In the genomic region with DNA sequence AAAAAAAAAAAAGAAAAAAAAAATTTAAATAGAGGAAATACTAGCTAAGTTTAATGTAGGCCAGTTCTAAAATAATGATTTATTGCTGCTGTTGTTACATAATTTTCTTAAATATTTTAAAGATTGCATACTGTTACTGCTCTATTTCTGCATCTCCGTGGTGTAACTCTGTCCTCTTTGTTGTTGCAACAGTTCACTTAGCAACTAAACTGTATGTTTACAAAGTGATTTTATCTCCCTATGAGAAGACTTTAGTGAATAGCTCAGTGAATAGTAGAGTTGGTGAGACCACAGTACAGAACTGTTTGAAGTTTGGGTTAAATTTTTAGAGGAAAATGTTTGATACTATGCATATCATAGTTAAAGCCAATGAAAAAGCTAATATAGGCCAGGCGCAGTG, we compare ENCODE assay signal across 19 cellular contexts. TPM values are rescaled to one million over a fixed set of nuclear protein-coding genes. Genes with fewer than 3 reads are reported as not detected.
DNase-seq lines count a peak whose midpoint lies in the region; TF ChIP-seq lines count a peak whose summit lies in the region.
"Had no signal": no experiment of that assay in that cellular context is flagged by ENCODE, and none has a peak within 500 bp of the region (broad histone marks: within the 10 kb centered on the region; RNA-seq: fewer than 3 reads in every experiment).

No MANE protein-coding gene starts in this region.

- H3K9me3 ChIP-seq in mesenchymal stem cell (ENCODE audit: control insufficient read depth, low read length) (no peaks in the 10 kb centered on the region), hepatocyte (ENCODE audit: low read depth) (no peaks in the 10 kb centered on the region)

- DNase-seq in EH (ENCODE audit: low read depth): peak; percentile 50
- peak; percentile 71 for DNase-seq in MV-4-11 (lab: John Stamatoyannopoulos, UW)
- peak; percentile 65 for DNase-seq in amniotic epithelial cell (ENCODE audit: low read depth)
- DNase-seq in mesenchymal stem cell: peak; percentile 77
- no peak for DNase-seq in activated CD4-positive, alpha-beta memory T cell treated with anti-CD3 and anti-CD28 coated beads, Interleukin-2, amount 10 ng/mL, durations not matched to agents 7 days and 5 days
- DNase-seq in GM20000 (ENCODE audit: low spot score): no peak
- DNase-seq in activated gamma-delta T cell (lab: John Stamatoyannopoulos, UW): no peak
- no peak for DNase-seq in hepatocyte (ENCODE audit: low spot score)
- DNase-seq: CD4-positive, alpha-beta memory T cell; DMS79 treated with DMSO at 0.1 percent for 48 hours; GF-D8; MM.1S; NCI-H1417 treated with DMSO at 0.1 percent for 48 hours; NCI-H2029 treated with DMSO at 0.1 percent for 48 hours; NCI-H510A treated with DMSO at 0.1 percent for 48 hours; OCI-M1 had no signal

- no peak overlapping the region for H3K14ac ChIP-seq in mesenchymal stem cell (ENCODE audit: low read length in 2 of 2)

- TF ChIP-seq CTCF in GM20000 (IDR thresholded peaks at IDR 0.05; ENCODE audit: extremely low read depth, missing control alignments) (no peak), hepatocyte (IDR thresholded peaks at IDR 0.05; ENCODE audit: poor library complexity) (no peak)

- 100% methylated on average over 1 of the region's 2 CpGs for WGBS in mesenchymal stem cell
- WGBS in hepatocyte (ENCODE audit: low lambda C conversion rate, missing lambda C conversion rate): 88% methylated on average over 2 of the region's 2 CpGs

- no peak overlapping the region for H2BK12ac ChIP-seq in mesenchymal stem cell (ENCODE audit: low read length in 2 of 2)

- CTCF ChIA-PET in activated CD4-positive, alpha-beta memory T cell treated with anti-CD3 and anti-CD28 coated beads, Interleukin-2, amount 10 ng/mL, durations not matched to agents 7 days and 5 days (lab: Charles Lee): interaction anchor here (1.4 kb wide), 1 partner anchor 10 kb away, joined by 4 read pairs; no protein-coding TSS in a partner anchor

- H3K9ac ChIP-seq in mesenchymal stem cell (ENCODE audit: low read length): no peak overlapping the region

- no peaks in the 10 kb centered on the region for H3K27me3 Mint-ChIP-seq in activated CD4-positive, alpha-beta memory T cell treated with anti-CD3 and anti-CD28 coated beads, Interleukin-2, amount 10 ng/mL, durations not matched to agents 7 days and 5 days
- H3K27me3 Mint-ChIP-seq: CD4-positive, alpha-beta memory T cell had no signal

- H3K4me1 Mint-ChIP-seq in activated CD4-positive, alpha-beta memory T cell treated with anti-CD3 and anti-CD28 coated beads, Interleukin-2, amount 10 ng/mL, durations not matched to agents 7 days and 5 days: no peaks in the 10 kb centered on the region
- H3K4me1 Mint-ChIP-seq: CD4-positive, alpha-beta memory T cell had no signal

- no peak overlapping the region for H2BK15ac ChIP-seq in mesenchymal stem cell (ENCODE audit: low read depth, poor library complexity, severe bottlenecking)

- H4K91ac ChIP-seq in mesenchymal stem cell (ENCODE audit: low read length): no peak overlapping the region

- no peak overlapping the region for H3K27ac Mint-ChIP-seq in activated CD4-positive, alpha-beta memory T cell treated with anti-CD3 and anti-CD28 coated beads, Interleukin-2, amount 10 ng/mL, durations not matched to agents 7 days and 5 days
- H3K27ac Mint-ChIP-seq: CD4-positive, alpha-beta memory T cell had no signal

- no peak overlapping the region for H3K4ac ChIP-seq in mesenchymal stem cell (ENCODE audit: low read depth in 1 of 2, low read length in 2 of 2)

- no peak overlapping the region for H4K8ac ChIP-seq in mesenchymal stem cell (ENCODE audit: low read length)

- H3K36me3 ChIP-seq in mesenchymal stem cell (ENCODE audit: control insufficient read depth in 1 of 2, insufficient read depth in 2 of 2, low read depth in 1 of 2, low read length in 2 of 2) (peaks cover 0 to 6% of the 10 kb centered on the region in 2 experiments), hepatocyte (replicated peaks; ENCODE audit: insufficient read depth, low read depth) (no peaks in the 10 kb centered on the region)

- H3K4me1 ChIP-seq in mesenchymal stem cell (ENCODE audit: control insufficient read depth, insufficient read depth, low read depth, low read length): no peaks in the 10 kb centered on the region
- no peaks in the 10 kb centered on the region for H3K4me1 ChIP-seq in hepatocyte (ENCODE audit: insufficient read depth)

- H3K27me3 ChIP-seq in mesenchymal stem cell (ENCODE audit: control insufficient read depth in 1 of 2, insufficient read depth in 1 of 2, low read length in 2 of 2): no peaks in the 10 kb centered on the region
- no peaks in the 10 kb centered on the region for H3K27me3 ChIP-seq in hepatocyte

- H2BK120ac ChIP-seq in mesenchymal stem cell (ENCODE audit: low read depth, low read length): no peak overlapping the region

- H3K4me2 ChIP-seq in mesenchymal stem cell (ENCODE audit: low read length, poor library complexity, severe bottlenecking) (no peak overlapping the region), hepatocyte (no peak overlapping the region)

- H3K79me2 ChIP-seq in hepatocyte: no peaks in the 10 kb centered on the region

- no peaks in the 10 kb centered on the region for H4K20me1 ChIP-seq in hepatocyte (ENCODE audit: insufficient read depth, poor library complexity, severe bottlenecking)

- H2BK5ac ChIP-seq in mesenchymal stem cell (ENCODE audit: low read depth, low read length, poor library complexity, severe bottlenecking): no peak overlapping the region

- peaks cover 5% of the 10 kb centered on the region for H3K9me3 Mint-ChIP-seq in activated CD4-positive, alpha-beta memory T cell treated with anti-CD3 and anti-CD28 coated beads, Interleukin-2, amount 10 ng/mL, durations not matched to agents 7 days and 5 days

- POLR2A ChIA-PET in activated CD4-positive, alpha-beta memory T cell treated with anti-CD3 and anti-CD28 coated beads, Interleukin-2, amount 10 ng/mL, durations not matched to agents 7 days and 5 days (lab: Charles Lee): interaction anchor here (0.8 to 4.3 kb wide), 2 partner anchors 13 to 20 kb away, joined by 3 to 19 read pairs; a partner anchor contains a TSS

- H2AK5ac ChIP-seq in mesenchymal stem cell (ENCODE audit: low read length, severe bottlenecking): no peak overlapping the region

- peaks cover 81% of the 10 kb centered on the region for H3K36me3 Mint-ChIP-seq in activated CD4-positive, alpha-beta memory T cell treated with anti-CD3 and anti-CD28 coated beads, Interleukin-2, amount 10 ng/mL, durations not matched to agents 7 days and 5 days (ENCODE audit: low read depth)

- peaks cover 3% of the 10 kb centered on the region for H3K79me1 ChIP-seq in mesenchymal stem cell (replicated peaks; ENCODE audit: low read length, poor library complexity, severe bottlenecking)

- H3K27ac ChIP-seq in mesenchymal stem cell (ENCODE audit: low read length, poor library complexity, severe bottlenecking): no peak overlapping the region
- H3K27ac ChIP-seq in hepatocyte: no peak overlapping the region
- H3K27ac ChIP-seq: RWPE1 had no signal

- H3K9me2 ChIP-seq in hepatocyte (replicated peaks; ENCODE audit: insufficient read depth): no peaks in the 10 kb centered on the region

- H3K4me3 ChIP-seq in mesenchymal stem cell (ENCODE audit: insufficient read depth in 1 of 2, low read depth in 1 of 2, low read length in 2 of 2) (no peak overlapping the region), hepatocyte (no peak overlapping the region)

- H3K23ac ChIP-seq in mesenchymal stem cell (ENCODE audit: low read length in 2 of 2): no peak overlapping the region

- H3K4me3 Mint-ChIP-seq in activated CD4-positive, alpha-beta memory T cell treated with anti-CD3 and anti-CD28 coated beads, Interleukin-2, amount 10 ng/mL, durations not matched to agents 7 days and 5 days: no peak overlapping the region
- H3K4me3 Mint-ChIP-seq: CD4-positive, alpha-beta memory T cell had no signal

- H2AFZ ChIP-seq in mesenchymal stem cell (ENCODE audit: low read depth, low read length) (no peak overlapping the region), hepatocyte (no peak overlapping the region)

- no peak overlapping the region for H3K18ac ChIP-seq in mesenchymal stem cell (ENCODE audit: low read depth in 1 of 2, low read length in 2 of 2)

RNA-seq across cellular contexts. Expression of a gene that starts 19.4 kb away (rescaled TPM):
- polyA plus RNA-seq in mesenchymal stem cell (2013, experiment 1 of 2): 1.3 TPM
- polyA plus RNA-seq in mesenchymal stem cell (2013, experiment 2 of 2): 0.75 TPM
- 10 to 100 TPM; 18.3 to 23.6 TPM for total RNA-seq in activated CD4-positive, alpha-beta memory T cell treated with anti-CD3 and anti-CD28 coated beads, Interleukin-2, amount 10 ng/mL, durations not matched to agents 7 days and 5 days
- total RNA-seq in hepatocyte: 2.4 and 2.8 TPM in 2 replicates
- 1.4 and 2.9 TPM in 2 replicates for polyA plus RNA-seq in hepatocyte

RNA-seq across cellular contexts. Expression of a gene that starts 19.5 kb away (rescaled TPM):
- polyA plus RNA-seq in mesenchymal stem cell (2013, experiment 1 of 2): not detected
- polyA plus RNA-seq in mesenchymal stem cell (2013, experiment 2 of 2): not detected
- not detected for total RNA-seq in activated CD4-positive, alpha-beta memory T cell treated with anti-CD3 and anti-CD28 coated beads, Interleukin-2, amount 10 ng/mL, durations not matched to agents 7 days and 5 days
- not detected in 2 replicates for total RNA-seq in hepatocyte
- polyA plus RNA-seq in hepatocyte: not detected in 2 replicates
- total RNA-seq: A673; CD4-positive, alpha-beta memory T cell; SK-MEL-5 had no signal
- polyA plus RNA-seq: CD4-positive, alpha-beta memory T cell had no signal

Comparison
In these comparisons a context has a peak if more than half of its experiments do, and no peak if none do; other contexts are left out.
1. DNase-seq: peak in EH (single experiment), MV-4-11 (single experiment), amniotic epithelial cell (single experiment) and mesenchymal stem cell (single experiment); none in activated CD4-positive, alpha-beta memory T cell treated with anti-CD3 and anti-CD28 coated beads, Interleukin-2, amount 10 ng/mL, durations not matched to agents 7 days and 5 days (single experiment), GM20000 (single experiment), activated gamma-delta T cell (single experiment) and hepatocyte (single experiment).